Comparison of ENCODE assay signal across 34 cellular contexts in the genomic region with DNA sequence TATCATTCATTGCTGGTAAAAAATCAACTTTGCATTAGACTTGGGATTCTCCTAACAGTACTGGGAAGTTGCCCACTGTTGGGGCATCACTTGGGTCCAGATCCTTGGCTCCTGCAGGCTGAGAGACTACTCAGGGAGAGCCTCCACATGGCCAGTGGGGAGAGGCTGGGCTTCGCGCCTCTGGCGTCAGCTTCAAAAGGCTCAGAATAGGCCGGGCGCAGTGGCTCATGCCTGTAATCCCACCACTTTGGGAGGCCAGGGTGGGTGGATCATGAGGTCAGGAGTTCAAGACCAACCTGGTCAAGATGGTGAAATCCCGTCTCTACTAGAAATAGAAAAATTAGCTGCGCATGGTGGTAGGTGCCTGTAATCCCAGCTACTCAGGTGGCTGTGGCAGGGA. TPM values are rescaled to one million over a fixed set of nuclear protein-coding genes. Genes with fewer than 3 reads are reported as not detected.
"Had no signal": no experiment of that assay in that cellular context is flagged by ENCODE, and none has a peak within 500 bp of the region (broad histone marks: within the 10 kb centered on the region; RNA-seq: fewer than 3 reads in every experiment).

No MANE protein-coding gene starts in this region.

- H3K9me3 Mint-ChIP-seq: activated CD4-positive, alpha-beta T cell treated with anti-CD3 and anti-CD28 coated beads, Interleukin-2, amount 10 ng/mL, durations not matched to agents 7 days and 5 days; activated CD8-positive, alpha-beta T cell treated with anti-CD3 and anti-CD28 coated beads for 36 hours; activated naive CD4-positive, alpha-beta T cell treated with anti-CD3 and anti-CD28 coated beads, Interleukin-2, amount 50 U/mL, for 24 hours; activated naive CD8-positive, alpha-beta T cell treated with anti-CD3 and anti-CD28 coated beads for 36 hours; activated naive CD8-positive, alpha-beta T cell treated with anti-CD3 and anti-CD28 coated beads, Interleukin-2, amount 50 U/mL, for 24 hours; activated T-cell treated with anti-CD3 and anti-CD28 coated beads, Interleukin-2, amount 50 U/mL, for 4 hours; activated T-helper 17 cell treated with anti-CD3 and anti-CD28 coated beads, Interleukin-2, amount 50 U/mL, for 72 hours; dendritic cell treated with granulocyte-macrophage colony-stimulating factor and Interleukin-4, amounts not matched to agents 40 ng/mL and 50 ng/mL, for 4 days; effector memory CD8-positive, alpha-beta T cell had no signal

- H3K36me3 Mint-ChIP-seq: activated naive CD4-positive, alpha-beta T cell treated with anti-CD3 and anti-CD28 coated beads, Interleukin-2, amount 50 U/mL, for 24 hours; activated naive CD8-positive, alpha-beta T cell treated with anti-CD3 and anti-CD28 coated beads for 36 hours; brain had no signal

- H3K36me3 ChIP-seq: adrenal gland, ascending aorta, breast epithelium, cardiac muscle cell, esophagus muscularis mucosa, gastrocnemius medialis, heart left ventricle had no signal

- H3K27me3 ChIP-seq: ascending aorta, breast epithelium, dorsolateral prefrontal cortex, gastrocnemius medialis had no signal

- H3K4me1 ChIP-seq: adrenal gland, ascending aorta, breast epithelium, foreskin keratinocyte had no signal

- DNase-seq: activated CD4-positive, alpha-beta T cell treated with anti-CD3 and anti-CD28 coated beads for 1 hour; activated CD4-positive, alpha-beta T cell treated with anti-CD3 and anti-CD28 coated beads for 4 hours; activated CD4-positive, alpha-beta T cell treated with anti-CD3 and anti-CD28 coated beads, Interleukin-2, amount 10 ng/mL, durations not matched to agents 7 days and 5 days; activated CD4-positive, alpha-beta T cell treated with anti-CD3 and anti-CD28 coated beads, Interleukin-2, amount 50 U/mL, for 4 hours; activated CD8-positive, alpha-beta memory T cell treated with anti-CD3 and anti-CD28 coated beads for 24 hours; activated CD8-positive, alpha-beta T cell treated with anti-CD3 and anti-CD28 coated beads for 36 hours; activated gamma-delta T cell; activated naive CD4-positive, alpha-beta T cell; activated naive CD8-positive, alpha-beta T cell treated with anti-CD3 and anti-CD28 coated beads for 36 hours; activated naive CD8-positive, alpha-beta T cell treated with anti-CD3 and anti-CD28 coated beads, Interleukin-2, amount 50 U/mL, for 24 hours; activated T-cell treated with anti-CD3 and anti-CD28 coated beads, Interleukin-2, amount 50 U/mL, for 4 hours; adrenal gland; amygdala; central memory CD4-positive, alpha-beta T cell; cerebellar nuclear complex; dorsolateral prefrontal cortex; effector CD4-positive, alpha-beta T cell; effector memory CD8-positive, alpha-beta T cell; erythroblast; foreskin keratinocyte; gastrocnemius medialis; glutamatergic neuron; heart left ventricle; T-helper 2 cell had no signal

- H3K9me3 ChIP-seq: adrenal gland, ascending aorta, breast epithelium, esophagus muscularis mucosa, gastrocnemius medialis, heart left ventricle had no signal

- H3K27ac Mint-ChIP-seq: activated CD4-positive, alpha-beta T cell treated with anti-CD3 and anti-CD28 coated beads, Interleukin-2, amount 10 ng/mL, durations not matched to agents 7 days and 5 days; activated CD8-positive, alpha-beta T cell treated with anti-CD3 and anti-CD28 coated beads for 36 hours; activated naive CD4-positive, alpha-beta T cell treated with anti-CD3 and anti-CD28 coated beads, Interleukin-2, amount 50 U/mL, for 24 hours; activated naive CD8-positive, alpha-beta T cell treated with anti-CD3 and anti-CD28 coated beads for 36 hours; activated naive CD8-positive, alpha-beta T cell treated with anti-CD3 and anti-CD28 coated beads, Interleukin-2, amount 50 U/mL, for 24 hours; activated T-helper 17 cell treated with anti-CD3 and anti-CD28 coated beads, Interleukin-2, amount 50 U/mL, for 72 hours; brain; dendritic cell treated with granulocyte-macrophage colony-stimulating factor and Interleukin-4, amounts not matched to agents 40 ng/mL and 50 ng/mL, for 4 days; effector memory CD8-positive, alpha-beta T cell had no signal

- H3K4me3 Mint-ChIP-seq: activated CD4-positive, alpha-beta T cell treated with anti-CD3 and anti-CD28 coated beads, Interleukin-2, amount 10 ng/mL, durations not matched to agents 7 days and 5 days; activated CD8-positive, alpha-beta T cell treated with anti-CD3 and anti-CD28 coated beads for 36 hours; activated naive CD4-positive, alpha-beta T cell treated with anti-CD3 and anti-CD28 coated beads, Interleukin-2, amount 50 U/mL, for 24 hours; activated naive CD8-positive, alpha-beta T cell treated with anti-CD3 and anti-CD28 coated beads for 36 hours; activated naive CD8-positive, alpha-beta T cell treated with anti-CD3 and anti-CD28 coated beads, Interleukin-2, amount 50 U/mL, for 24 hours; activated T-cell treated with anti-CD3 and anti-CD28 coated beads, Interleukin-2, amount 50 U/mL, for 4 hours; activated T-helper 17 cell treated with anti-CD3 and anti-CD28 coated beads, Interleukin-2, amount 50 U/mL, for 72 hours; brain; dendritic cell treated with granulocyte-macrophage colony-stimulating factor and Interleukin-4, amounts not matched to agents 40 ng/mL and 50 ng/mL, for 4 days; effector memory CD8-positive, alpha-beta T cell had no signal

- H3K27me3 Mint-ChIP-seq: activated CD8-positive, alpha-beta T cell treated with anti-CD3 and anti-CD28 coated beads for 36 hours; activated naive CD4-positive, alpha-beta T cell treated with anti-CD3 and anti-CD28 coated beads, Interleukin-2, amount 50 U/mL, for 24 hours; activated naive CD8-positive, alpha-beta T cell treated with anti-CD3 and anti-CD28 coated beads, Interleukin-2, amount 50 U/mL, for 24 hours; activated T-helper 17 cell treated with anti-CD3 and anti-CD28 coated beads, Interleukin-2, amount 50 U/mL, for 72 hours had no signal

- H3K4me3 ChIP-seq: adrenal gland, ascending aorta, breast epithelium, cardiac muscle cell, coronary artery, dorsolateral prefrontal cortex, esophagus muscularis mucosa, gastrocnemius medialis, heart left ventricle had no signal

- ATAC-seq: activated CD8-positive, alpha-beta T cell treated with anti-CD3 and anti-CD28 coated beads for 36 hours; activated naive CD8-positive, alpha-beta T cell treated with anti-CD3 and anti-CD28 coated beads, Interleukin-2, amount 50 U/mL, for 24 hours; activated T-cell treated with anti-CD3 and anti-CD28 coated beads, Interleukin-2, amount 50 U/mL, for 4 hours; activated T-helper 17 cell treated with anti-CD3 and anti-CD28 coated beads, Interleukin-2, amount 50 U/mL, for 72 hours; effector memory CD8-positive, alpha-beta T cell; foreskin keratinocyte; gastrocnemius medialis; heart left ventricle had no signal

RNA-seq across cellular contexts. Expression of gene CSHL1, which starts 3.4 kb away (rescaled TPM):
- total RNA-seq: activated CD4-positive, alpha-beta T cell treated with anti-CD3 and anti-CD28 coated beads, Interleukin-2, amount 10 ng/mL, durations not matched to agents 7 days and 5 days; activated CD8-positive, alpha-beta T cell treated with anti-CD3 and anti-CD28 coated beads for 36 hours; activated naive CD8-positive, alpha-beta T cell treated with anti-CD3 and anti-CD28 coated beads for 36 hours; activated T-cell treated with anti-CD3 and anti-CD28 coated beads, Interleukin-2, amount 50 U/mL, for 4 hours; adrenal gland; ascending aorta; breast epithelium; cardiac muscle cell; dorsolateral prefrontal cortex; esophagus muscularis mucosa; foreskin keratinocyte; gastrocnemius medialis; heart left ventricle; T-helper 1 cell treated with Interleukin-12 subunit alpha and Interleukin-12 subunit beta and Interleukin-4 antibody, amounts not matched to agents 30 ng/mL and 1 ng/mL, for 36 hours had no signal

RNA-seq across cellular contexts. Expression of gene GH1, which starts 4.2 kb away (rescaled TPM):
- total RNA-seq: activated CD4-positive, alpha-beta T cell treated with anti-CD3 and anti-CD28 coated beads, Interleukin-2, amount 10 ng/mL, durations not matched to agents 7 days and 5 days; activated CD8-positive, alpha-beta T cell treated with anti-CD3 and anti-CD28 coated beads for 36 hours; activated naive CD8-positive, alpha-beta T cell treated with anti-CD3 and anti-CD28 coated beads for 36 hours; activated T-cell treated with anti-CD3 and anti-CD28 coated beads, Interleukin-2, amount 50 U/mL, for 4 hours; adrenal gland; ascending aorta; breast epithelium; cardiac muscle cell; esophagus muscularis mucosa; foreskin keratinocyte; gastrocnemius medialis; heart left ventricle; T-helper 1 cell treated with Interleukin-12 subunit alpha and Interleukin-12 subunit beta and Interleukin-4 antibody, amounts not matched to agents 30 ng/mL and 1 ng/mL, for 36 hours had no signal

RNA-seq across cellular contexts. Expression of gene CD79B, which starts 17.7 kb away (rescaled TPM):
- total RNA-seq: ascending aorta, cardiac muscle cell, foreskin keratinocyte had no signal

RNA-seq across cellular contexts. Expression of gene CSH1, which starts 18.1 kb away (rescaled TPM):
- total RNA-seq: activated CD4-positive, alpha-beta T cell treated with anti-CD3 and anti-CD28 coated beads, Interleukin-2, amount 10 ng/mL, durations not matched to agents 7 days and 5 days; activated CD8-positive, alpha-beta T cell treated with anti-CD3 and anti-CD28 coated beads for 36 hours; activated naive CD8-positive, alpha-beta T cell treated with anti-CD3 and anti-CD28 coated beads for 36 hours; activated T-cell treated with anti-CD3 and anti-CD28 coated beads, Interleukin-2, amount 50 U/mL, for 4 hours; adrenal gland; ascending aorta; breast epithelium; cardiac muscle cell; dorsolateral prefrontal cortex; esophagus muscularis mucosa; foreskin keratinocyte; gastrocnemius medialis; heart left ventricle; T-helper 1 cell treated with Interleukin-12 subunit alpha and Interleukin-12 subunit beta and Interleukin-4 antibody, amounts not matched to agents 30 ng/mL and 1 ng/mL, for 36 hours had no signal

RNA-seq across cellular contexts. Expression of gene GH2, which starts 32.7 kb away (rescaled TPM):
- total RNA-seq: activated CD4-positive, alpha-beta T cell treated with anti-CD3 and anti-CD28 coated beads, Interleukin-2, amount 10 ng/mL, durations not matched to agents 7 days and 5 days; activated CD8-positive, alpha-beta T cell treated with anti-CD3 and anti-CD28 coated beads for 36 hours; activated naive CD8-positive, alpha-beta T cell treated with anti-CD3 and anti-CD28 coated beads for 36 hours; activated T-cell treated with anti-CD3 and anti-CD28 coated beads, Interleukin-2, amount 50 U/mL, for 4 hours; activated T-helper 17 cell treated with anti-CD3 and anti-CD28 coated beads, Interleukin-2, amount 50 U/mL, for 72 hours; adrenal gland; ascending aorta; breast epithelium; cardiac muscle cell; dorsolateral prefrontal cortex; esophagus muscularis mucosa; foreskin keratinocyte; gastrocnemius medialis; heart left ventricle; T-helper 1 cell treated with Interleukin-12 subunit alpha and Interleukin-12 subunit beta and Interleukin-4 antibody, amounts not matched to agents 30 ng/mL and 1 ng/mL, for 36 hours had no signal
